ENCODE assay signal across 8 cellular contexts in genomic region chr19:51339313-51339686, GRCh38. TPM values are rescaled to one million over a fixed set of nuclear protein-coding genes. Genes with fewer than 3 reads are reported as not detected.
DNase-seq lines count a peak whose midpoint lies in the region; TF ChIP-seq lines count a peak whose summit lies in the region.

No MANE protein-coding gene starts in this region.

- H3K79me2 ChIP-seq in osteoblast (ENCODE audit: insufficient read depth, low read length): no peaks in the 10 kb centered on the region

- H3K36me3 ChIP-seq in endocrine pancreas (ENCODE audit: control insufficient read depth, insufficient read depth, low read length) (no peaks in the 10 kb centered on the region), osteoblast (ENCODE audit: insufficient read depth, low read length) (no peaks in the 10 kb centered on the region)

- H3K4me1 ChIP-seq in endocrine pancreas (ENCODE audit: control insufficient read depth, insufficient read depth, low read length) (no peaks in the 10 kb centered on the region), osteoblast (ENCODE audit: insufficient read depth, low read length) (peaks cover 9% of the 10 kb centered on the region)

- H3K27me3 ChIP-seq in endocrine pancreas (ENCODE audit: control insufficient read depth, insufficient read depth, low read length) (peaks cover 6% of the 10 kb centered on the region), osteoblast (ENCODE audit: insufficient read depth, low read length) (no peaks in the 10 kb centered on the region)

- no peak for TF ChIP-seq CTCF in osteoblast (IDR thresholded peaks at IDR 0.05; ENCODE audit: extremely low read depth, low read depth, low read length)

- H2AFZ ChIP-seq in osteoblast (ENCODE audit: low read length): peak overlapping the region; percentile 80

- H3K27ac ChIP-seq in osteoblast (ENCODE audit: low read depth, low read length): no peak overlapping the region

- H3K9me3 ChIP-seq in endocrine pancreas (ENCODE audit: control insufficient read depth, low read length) (no peaks in the 10 kb centered on the region), osteoblast (ENCODE audit: low read depth, low read length) (no peaks in the 10 kb centered on the region)

- peak overlapping the region; percentile 95 for H3K4me2 ChIP-seq in osteoblast (ENCODE audit: insufficient read depth, low read length)

- no peak overlapping the region for H3K9ac ChIP-seq in endocrine pancreas (ENCODE audit: control insufficient read depth, insufficient read depth, low read length)

- DNase-seq in NCI-H748 (lab: John Stamatoyannopoulos, UW; ENCODE audit: unreplicated experiment) (peak; percentile 39), NCI-H748 treated with DMSO at 0.1 percent for 48 hours (lab: John Stamatoyannopoulos, UW) (no peak), NCI-H1930 (lab: John Stamatoyannopoulos, UW) (peak; percentile 67 to 71), osteoblast (ENCODE audit: insufficient read length, low spot score, missing footprints) (no peak), GF-D8 (lab: John Stamatoyannopoulos, UW) (no peak), DMS79 (lab: John Stamatoyannopoulos, UW) (no peak), NCI-H1694 treated with DMSO at 0.1 percent for 48 hours (lab: John Stamatoyannopoulos, UW) (no peak)

- H3K4me3 ChIP-seq in endocrine pancreas (ENCODE audit: control insufficient read depth, insufficient read depth, low read length) (peak overlapping the region; percentile 20), osteoblast (ENCODE audit: insufficient read depth, low read length) (peak overlapping the region; percentile 83)

- no peaks in the 10 kb centered on the region for H4K20me1 ChIP-seq in osteoblast (ENCODE audit: insufficient read depth, low read length)

RNA-seq across cellular contexts. Expression of gene VSIG10L, which starts 2.6 kb away (rescaled TPM):
- total RNA-seq in osteoblast: 0.72 and 0.88 TPM in 2 replicates

RNA-seq across cellular contexts. Expression of gene ETFB, which starts 26.9 kb away (rescaled TPM):
- total RNA-seq in osteoblast: 68.4 and 84.3 TPM in 2 replicates

RNA-seq across cellular contexts. Expression of gene IGLON5, which starts 27.9 kb away (rescaled TPM):
- not detected in 2 replicates for total RNA-seq in osteoblast

RNA-seq across cellular contexts. Expression of gene CLDND2, which starts 29.5 kb away (rescaled TPM):
- not detected in 2 replicates for total RNA-seq in osteoblast

RNA-seq across cellular contexts. Expression of gene NKG7, which starts 33.2 kb away (rescaled TPM):
- not detected in 2 replicates for total RNA-seq in osteoblast

Comparison
In these comparisons a context has a peak if more than half of its experiments do, and no peak if none do; other contexts are left out.
1. DNase-seq: peak in NCI-H748 (single experiment) and NCI-H1930 (2 of 2); none in NCI-H748 treated with DMSO at 0.1 percent for 48 hours (single experiment), osteoblast (single experiment), GF-D8 (single experiment), DMS79 (single experiment) and NCI-H1694 treated with DMSO at 0.1 percent for 48 hours (single experiment).